ENCODE assay signal across 32 cellular contexts in genomic region chr20:43832096-43832816, GRCh38.
"Had no signal": no experiment of that assay in that cellular context is flagged by ENCODE, and none has a peak within 500 bp of the region (broad histone marks: within the 10 kb centered on the region; RNA-seq: fewer than 3 reads in every experiment).

No MANE protein-coding gene starts in this region.

- H3K9me3 ChIP-seq: ascending aorta, gastrocnemius medialis had no signal

- ATAC-seq: activated CD4-positive, alpha-beta T cell treated with anti-CD3 and anti-CD28 coated beads for 36 hours; activated CD8-positive, alpha-beta T cell treated with anti-CD3 and anti-CD28 coated beads for 36 hours; activated T-cell treated with anti-CD3 and anti-CD28 coated beads, Interleukin-2, amount 50 U/mL, for 4 hours; esophagus mucosa; foreskin keratinocyte; gastrocnemius medialis; heart left ventricle; T-helper 17 cell had no signal

- H2AFZ ChIP-seq: hepatocyte had no signal

- DNase-seq: activated CD4-positive, alpha-beta T cell treated with anti-CD3 and anti-CD28 coated beads for 36 hours; activated CD4-positive, alpha-beta T cell treated with anti-CD3 and anti-CD28 coated beads, Interleukin-2, amount 50 U/mL, for 1 hour; activated CD4-positive, alpha-beta T cell treated with anti-CD3 and anti-CD28 coated beads, Interleukin-2, amount 50 U/mL, for 48 hours; activated CD4-positive, CD25-positive, alpha-beta regulatory T cell; activated CD4-positive, CD25-positive, alpha-beta regulatory T cell treated with anti-CD3 and anti-CD28 coated beads, Interleukin-2, amount 50 U/mL, for 72 hours; activated CD8-positive, alpha-beta memory T cell treated with anti-CD3 and anti-CD28 coated beads for 24 hours; activated CD8-positive, alpha-beta T cell treated with anti-CD3 and anti-CD28 coated beads for 36 hours; activated effector memory CD4-positive, alpha-beta T cell treated with anti-CD3 and anti-CD28 coated beads, Interleukin-2, amount 50 U/mL, for 16 hours; activated naive CD4-positive, alpha-beta T cell treated with anti-CD3 and anti-CD28 coated beads for 36 hours; activated naive CD8-positive, alpha-beta T cell treated with anti-CD3 and anti-CD28 coated beads, Interleukin-2, amount 10 ng/mL, durations not matched to agents 7 days and 5 days; activated T-cell treated with anti-CD3 and anti-CD28 coated beads, Interleukin-2, amount 50 U/mL, for 4 hours; central memory CD4-positive, alpha-beta T cell; dorsolateral prefrontal cortex; effector memory CD4-positive, alpha-beta T cell; endodermal cell; foreskin keratinocyte; gastrocnemius medialis; heart left ventricle; T-helper 1 cell; T-helper 17 cell; T1000 had no signal

- H3K9me3 Mint-ChIP-seq: activated CD8-positive, alpha-beta T cell treated with anti-CD3 and anti-CD28 coated beads for 36 hours; activated naive CD4-positive, alpha-beta T cell treated with anti-CD3 and anti-CD28 coated beads for 36 hours; activated naive CD4-positive, alpha-beta T cell treated with anti-CD3 and anti-CD28 coated beads, Interleukin-2, amount 50 U/mL, for 24 hours; activated T-cell treated with anti-CD3 and anti-CD28 coated beads, Interleukin-2, amount 50 U/mL, for 4 hours; dendritic cell treated with granulocyte-macrophage colony-stimulating factor and Interleukin-4, amounts not matched to agents 40 ng/mL and 50 ng/mL, for 4 days; endodermal cell had no signal

- H3K4me3 ChIP-seq: ascending aorta, breast epithelium, cardiac muscle cell, coronary artery, dorsolateral prefrontal cortex, gastrocnemius medialis, heart left ventricle, hepatocyte had no signal

- H3K27ac ChIP-seq: ascending aorta, breast epithelium, cardiac muscle cell, coronary artery, dorsolateral prefrontal cortex, foreskin keratinocyte, gastrocnemius medialis, heart left ventricle, hepatocyte had no signal

- H3K4me2 ChIP-seq: hepatocyte had no signal

- H3K36me3 ChIP-seq: ascending aorta, breast epithelium, cardiac muscle cell, gastrocnemius medialis, heart left ventricle had no signal

- H3K4me1 ChIP-seq: ascending aorta, breast epithelium, foreskin keratinocyte, gastrocnemius medialis, heart left ventricle had no signal

- H3K4me3 Mint-ChIP-seq: activated CD4-positive, alpha-beta T cell treated with anti-CD3 and anti-CD28 coated beads for 36 hours; activated CD8-positive, alpha-beta T cell treated with anti-CD3 and anti-CD28 coated beads for 36 hours; activated naive CD4-positive, alpha-beta T cell treated with anti-CD3 and anti-CD28 coated beads for 36 hours; activated naive CD4-positive, alpha-beta T cell treated with anti-CD3 and anti-CD28 coated beads, Interleukin-2, amount 50 U/mL, for 24 hours; activated naive CD8-positive, alpha-beta T cell treated with anti-CD3 and anti-CD28 coated beads, Interleukin-2, amount 10 ng/mL, durations not matched to agents 7 days and 5 days; activated T-cell treated with anti-CD3 and anti-CD28 coated beads, Interleukin-2, amount 50 U/mL, for 4 hours; brain; dendritic cell treated with granulocyte-macrophage colony-stimulating factor and Interleukin-4, amounts not matched to agents 40 ng/mL and 50 ng/mL, for 4 days; endodermal cell; T-helper 17 cell; T-helper 2 cell treated with Interferon-gamma antibody and Interleukin-4, amounts not matched to agents 5 μg/mL and 100 μg/mL, for 36 hours had no signal

- H3K79me2 ChIP-seq: hepatocyte had no signal

- H3K27ac Mint-ChIP-seq: activated CD4-positive, alpha-beta T cell treated with anti-CD3 and anti-CD28 coated beads for 36 hours; activated CD8-positive, alpha-beta T cell treated with anti-CD3 and anti-CD28 coated beads for 36 hours; activated naive CD4-positive, alpha-beta T cell treated with anti-CD3 and anti-CD28 coated beads for 36 hours; activated naive CD4-positive, alpha-beta T cell treated with anti-CD3 and anti-CD28 coated beads, Interleukin-2, amount 50 U/mL, for 24 hours; activated naive CD8-positive, alpha-beta T cell treated with anti-CD3 and anti-CD28 coated beads, Interleukin-2, amount 10 ng/mL, durations not matched to agents 7 days and 5 days; activated T-helper 2 cell treated with anti-CD3 and anti-CD28 coated beads, Interferon-gamma antibody, Interleukin-2, Interleukin-4, amounts not matched to agents 10 μg/mL and 5 μg/mL and 100 μg/mL, durations not matched to agents 14 hours and 24 hours and 36 hours; brain; dendritic cell treated with granulocyte-macrophage colony-stimulating factor and Interleukin-4, amounts not matched to agents 40 ng/mL and 50 ng/mL, for 4 days; endodermal cell; T-helper 17 cell; T-helper 2 cell treated with Interferon-gamma antibody and Interleukin-4, amounts not matched to agents 5 μg/mL and 100 μg/mL, for 36 hours had no signal

- H3K36me3 Mint-ChIP-seq: activated naive CD4-positive, alpha-beta T cell treated with anti-CD3 and anti-CD28 coated beads, Interleukin-2, amount 50 U/mL, for 24 hours; activated naive CD8-positive, alpha-beta T cell treated with anti-CD3 and anti-CD28 coated beads, Interleukin-2, amount 10 ng/mL, durations not matched to agents 7 days and 5 days; brain had no signal

- H3K4me1 Mint-ChIP-seq: activated CD4-positive, alpha-beta T cell treated with anti-CD3 and anti-CD28 coated beads for 36 hours; activated naive CD4-positive, alpha-beta T cell treated with anti-CD3 and anti-CD28 coated beads, Interleukin-2, amount 50 U/mL, for 24 hours; activated naive CD8-positive, alpha-beta T cell treated with anti-CD3 and anti-CD28 coated beads, Interleukin-2, amount 10 ng/mL, durations not matched to agents 7 days and 5 days; endodermal cell had no signal

- H3K27me3 ChIP-seq: ascending aorta, cardiac muscle cell, hepatocyte had no signal

- H3K27me3 Mint-ChIP-seq: activated naive CD4-positive, alpha-beta T cell treated with anti-CD3 and anti-CD28 coated beads, Interleukin-2, amount 50 U/mL, for 24 hours had no signal
